In genomic region chr9:118262191-118262590, GRCh38 we compare ENCODE assay signal across 20 cellular contexts.
DNase-seq lines count a peak whose midpoint lies in the region; ATAC-seq and TF ChIP-seq lines count a peak whose summit lies in the region.
"Had no signal": no experiment of that assay in that cellular context is flagged by ENCODE, and none has a peak within 500 bp of the region (broad histone marks: within the 10 kb centered on the region; RNA-seq: fewer than 3 reads in every experiment).

No MANE protein-coding gene starts in this region.

- H3K9ac ChIP-seq in neural progenitor cell (no peak overlapping the region), endodermal cell (ENCODE audit: extremely low read depth, low read length, poor library complexity, severe bottlenecking) (no peak overlapping the region)
- H3K9ac ChIP-seq: BLaER1 had no signal

- H3K4me3 Mint-ChIP-seq in neural progenitor cell (no peak overlapping the region), endodermal cell (no peak overlapping the region)
- H3K4me3 Mint-ChIP-seq: B cell; CD4-positive, CD25-positive, alpha-beta regulatory T cell; CD8-positive, alpha-beta T cell; GM23338; HFFc6 had no signal

- H3K4me2 ChIP-seq in neural progenitor cell, result no peak overlapping the region
- H3K4me2 ChIP-seq: BLaER1, GM23338 had no signal

- H3K27ac Mint-ChIP-seq in neural progenitor cell, result no peak overlapping the region
- no peak overlapping the region for H3K27ac Mint-ChIP-seq in endodermal cell
- H3K27ac Mint-ChIP-seq: B cell; CD4-positive, CD25-positive, alpha-beta regulatory T cell; CD8-positive, alpha-beta T cell; GM23338; HFFc6 had no signal

- H3K9me3 Mint-ChIP-seq in neural progenitor cell (peaks cover 10% of the 10 kb centered on the region), endodermal cell (peaks cover 3% of the 10 kb centered on the region)

- H3K27me3 Mint-ChIP-seq in neural progenitor cell (ENCODE audit: insufficient read depth, low read depth) (no peaks in the 10 kb centered on the region), endodermal cell (ENCODE audit: insufficient read depth) (no peaks in the 10 kb centered on the region)
- H3K27me3 Mint-ChIP-seq: B cell; CD4-positive, CD25-positive, alpha-beta regulatory T cell had no signal

- no peaks in the 10 kb centered on the region for H3K4me1 ChIP-seq in neural progenitor cell
- H3K4me1 ChIP-seq in endodermal cell (ENCODE audit: control insufficient read depth, insufficient read depth, low read length), result no peaks in the 10 kb centered on the region
- H3K4me1 ChIP-seq: BLaER1, Caco-2, HAP-1 had no signal

- H3K27me3 ChIP-seq in neural progenitor cell, result no peaks in the 10 kb centered on the region
- H3K27me3 ChIP-seq in endodermal cell (ENCODE audit: control insufficient read depth, insufficient read depth, low read length, poor library complexity, severe bottlenecking), result no peaks in the 10 kb centered on the region
- H3K27me3 ChIP-seq: BLaER1 had no signal

- no peaks in the 10 kb centered on the region for H4K20me1 ChIP-seq in neural progenitor cell (ENCODE audit: low read depth)
- H4K20me1 ChIP-seq: BLaER1 had no signal

- H3K79me2 ChIP-seq in neural progenitor cell (ENCODE audit: low read depth), result no peaks in the 10 kb centered on the region

- no peaks in the 10 kb centered on the region for H3F3A ChIP-seq in neural progenitor cell (ENCODE audit: low read depth)

- H2AFZ ChIP-seq in neural progenitor cell (replicated peaks), result peak overlapping the region; percentile 10
- H2AFZ ChIP-seq: GM23338 had no signal

- peak; percentile 10 for DNase-seq in NCI-H2029 treated with DMSO at 0.1 percent for 48 hours (lab: John Stamatoyannopoulos, UW)
- no peak for DNase-seq in NCI-H2029 (lab: John Stamatoyannopoulos, UW)
- DNase-seq in cerebellar cortex (ENCODE audit: low spot score), result peak; percentile 86
- no peak for DNase-seq in neural progenitor cell (ENCODE audit: low spot score)
- DNase-seq in endodermal cell, result no peak
- no peak for DNase-seq in MV-4-11 (lab: John Stamatoyannopoulos, UW)
- no peak for DNase-seq in omental fat pad (ENCODE audit: low spot score)
- DNase-seq: Caco-2; CD4-positive, CD25-positive, alpha-beta regulatory T cell; CD8-positive, alpha-beta T cell; DMS153; DND-41; GDM1; HFFc6 had no signal

- H3K9me3 ChIP-seq in neural progenitor cell (ENCODE audit: low read depth), result no peaks in the 10 kb centered on the region
- peaks cover 1% of the 10 kb centered on the region for H3K9me3 ChIP-seq in endodermal cell (ENCODE audit: control insufficient read depth, low read length)
- H3K9me3 ChIP-seq: BLaER1, HAP-1 had no signal

- TF ChIP-seq CTCF in neural progenitor cell (IDR thresholded peaks at IDR 0.05) (no peak), endodermal cell (conservative IDR thresholded peaks at IDR 0.05) (no peak), omental fat pad (IDR thresholded peaks at IDR 0.05) (no peak)

- no peak for ATAC-seq in omental fat pad (ENCODE audit: low FRiP score)
- ATAC-seq: CD8-positive, alpha-beta T cell; GM23338 had no signal

- no peak overlapping the region for H3K27ac ChIP-seq in neural progenitor cell
- no peak overlapping the region for H3K27ac ChIP-seq in endodermal cell (ENCODE audit: low read depth, low read length)
- H3K27ac ChIP-seq: 22Rv1, BLaER1, C4-2B had no signal

- H3K4me3 ChIP-seq in neural progenitor cell, result no peak overlapping the region
- no peak overlapping the region for H3K4me3 ChIP-seq in endodermal cell (ENCODE audit: low read length)
- H3K4me3 ChIP-seq: BLaER1, GM23338, HAP-1 had no signal

- H3K36me3 ChIP-seq in neural progenitor cell (no peaks in the 10 kb centered on the region), endodermal cell (ENCODE audit: control insufficient read depth, insufficient read depth, low read length) (no peaks in the 10 kb centered on the region)
- H3K36me3 ChIP-seq: BLaER1, HAP-1 had no signal

- WGBS in endodermal cell (ENCODE audit: insufficient coverage in 1 of 2, insufficient read length in 1 of 2), 2 experiments, result 83 to 86% methylated on average over 1 of the region's 1 CpG

- H3K4me1 Mint-ChIP-seq in neural progenitor cell (no peaks in the 10 kb centered on the region), endodermal cell (no peaks in the 10 kb centered on the region)
- H3K4me1 Mint-ChIP-seq: B cell; CD4-positive, CD25-positive, alpha-beta regulatory T cell; GM23338 had no signal

- H3K36me3 Mint-ChIP-seq in neural progenitor cell (no peaks in the 10 kb centered on the region), endodermal cell (ENCODE audit: low read depth) (no peaks in the 10 kb centered on the region)
- H3K36me3 Mint-ChIP-seq: CD4-positive, CD25-positive, alpha-beta regulatory T cell; CD8-positive, alpha-beta T cell had no signal

Comparison
In these comparisons a context has a peak if more than half of its experiments do, and no peak if none do; other contexts are left out.
1. DNase-seq: peak in NCI-H2029 treated with DMSO at 0.1 percent for 48 hours (single experiment) and cerebellar cortex (single experiment); none in NCI-H2029 (single experiment), neural progenitor cell (single experiment), endodermal cell (single experiment), MV-4-11 (single experiment) and omental fat pad (single experiment).